ENCODE assay signal across 1 cellular context in the genomic region with DNA sequence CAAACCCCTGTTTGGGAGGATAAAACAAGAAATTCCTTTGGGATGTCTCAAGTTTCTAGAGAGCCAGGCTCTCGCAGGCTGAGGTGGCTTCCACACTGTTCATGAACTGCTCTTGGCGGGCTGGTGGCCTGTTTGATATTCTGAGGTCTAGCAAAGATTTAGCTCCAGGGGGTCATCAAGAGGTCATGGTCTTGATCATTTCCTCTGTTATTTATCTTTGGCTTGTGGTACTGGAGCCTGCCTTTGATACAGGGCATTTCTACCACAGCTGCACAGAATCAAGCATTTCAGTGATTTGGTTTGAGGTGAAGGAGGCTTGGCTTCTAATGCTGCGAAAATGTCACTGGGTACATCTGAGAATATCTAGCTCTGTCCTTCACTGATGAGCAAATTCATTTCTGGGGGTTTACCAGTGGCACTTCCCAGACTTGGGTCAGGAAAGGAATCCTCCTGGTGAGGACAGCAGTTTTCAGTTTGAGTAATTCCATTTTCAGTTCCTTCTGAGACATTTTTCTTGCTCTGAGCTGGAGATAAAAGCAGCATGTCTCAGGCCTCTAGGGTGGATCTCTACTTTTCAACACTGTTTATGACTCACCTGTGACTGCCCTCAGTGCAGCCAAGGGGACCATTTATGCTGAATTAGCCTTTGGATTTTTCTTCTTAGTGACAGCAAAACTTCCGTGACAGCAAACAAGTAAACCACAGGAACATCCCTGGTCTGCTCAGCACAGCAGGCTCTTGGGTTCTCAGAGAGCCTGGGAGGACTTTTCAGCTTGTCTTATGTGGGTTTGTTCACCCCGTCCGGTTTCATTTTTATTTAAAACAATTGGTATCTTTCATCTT.
A peak's percentile ranks its signal among the peaks of the same experiment; 100 is the strongest.
TF ChIP-seq lines count a peak whose summit lies in the region.

No MANE protein-coding gene starts in this region.

TF ChIP-seq in GM12878, 131 proteins besides CTCF, POLR2A, EP300 and RAD21 (continued from another document and continues in another):
- TF ChIP-seq, protein P1, sequence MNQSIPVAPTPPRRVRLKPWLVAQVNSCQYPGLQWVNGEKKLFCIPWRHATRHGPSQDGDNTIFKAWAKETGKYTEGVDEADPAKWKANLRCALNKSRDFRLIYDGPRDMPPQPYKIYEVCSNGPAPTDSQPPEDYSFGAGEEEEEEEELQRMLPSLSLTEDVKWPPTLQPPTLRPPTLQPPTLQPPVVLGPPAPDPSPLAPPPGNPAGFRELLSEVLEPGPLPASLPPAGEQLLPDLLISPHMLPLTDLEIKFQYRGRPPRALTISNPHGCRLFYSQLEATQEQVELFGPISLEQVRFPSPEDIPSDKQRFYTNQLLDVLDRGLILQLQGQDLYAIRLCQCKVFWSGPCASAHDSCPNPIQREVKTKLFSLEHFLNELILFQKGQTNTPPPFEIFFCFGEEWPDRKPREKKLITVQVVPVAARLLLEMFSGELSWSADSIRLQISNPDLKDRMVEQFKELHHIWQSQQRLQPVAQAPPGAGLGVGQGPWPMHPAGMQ (IDR thresholded peaks at IDR 0.05; ENCODE audit: borderline replicate concordance): no peak
- TF ChIP-seq, protein P2, sequence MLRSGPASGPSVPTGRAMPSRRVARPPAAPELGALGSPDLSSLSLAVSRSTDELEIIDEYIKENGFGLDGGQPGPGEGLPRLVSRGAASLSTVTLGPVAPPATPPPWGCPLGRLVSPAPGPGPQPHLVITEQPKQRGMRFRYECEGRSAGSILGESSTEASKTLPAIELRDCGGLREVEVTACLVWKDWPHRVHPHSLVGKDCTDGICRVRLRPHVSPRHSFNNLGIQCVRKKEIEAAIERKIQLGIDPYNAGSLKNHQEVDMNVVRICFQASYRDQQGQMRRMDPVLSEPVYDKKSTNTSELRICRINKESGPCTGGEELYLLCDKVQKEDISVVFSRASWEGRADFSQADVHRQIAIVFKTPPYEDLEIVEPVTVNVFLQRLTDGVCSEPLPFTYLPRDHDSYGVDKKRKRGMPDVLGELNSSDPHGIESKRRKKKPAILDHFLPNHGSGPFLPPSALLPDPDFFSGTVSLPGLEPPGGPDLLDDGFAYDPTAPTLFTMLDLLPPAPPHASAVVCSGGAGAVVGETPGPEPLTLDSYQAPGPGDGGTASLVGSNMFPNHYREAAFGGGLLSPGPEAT (IDR thresholded peaks at IDR 0.05; ENCODE audit: low read depth): peak; percentile 97
- no peak for TF ChIP-seq SMAD1 (IDR thresholded peaks at IDR 0.05; ENCODE audit: low read depth, partially characterized antibody)
- TF ChIP-seq, protein P3, sequence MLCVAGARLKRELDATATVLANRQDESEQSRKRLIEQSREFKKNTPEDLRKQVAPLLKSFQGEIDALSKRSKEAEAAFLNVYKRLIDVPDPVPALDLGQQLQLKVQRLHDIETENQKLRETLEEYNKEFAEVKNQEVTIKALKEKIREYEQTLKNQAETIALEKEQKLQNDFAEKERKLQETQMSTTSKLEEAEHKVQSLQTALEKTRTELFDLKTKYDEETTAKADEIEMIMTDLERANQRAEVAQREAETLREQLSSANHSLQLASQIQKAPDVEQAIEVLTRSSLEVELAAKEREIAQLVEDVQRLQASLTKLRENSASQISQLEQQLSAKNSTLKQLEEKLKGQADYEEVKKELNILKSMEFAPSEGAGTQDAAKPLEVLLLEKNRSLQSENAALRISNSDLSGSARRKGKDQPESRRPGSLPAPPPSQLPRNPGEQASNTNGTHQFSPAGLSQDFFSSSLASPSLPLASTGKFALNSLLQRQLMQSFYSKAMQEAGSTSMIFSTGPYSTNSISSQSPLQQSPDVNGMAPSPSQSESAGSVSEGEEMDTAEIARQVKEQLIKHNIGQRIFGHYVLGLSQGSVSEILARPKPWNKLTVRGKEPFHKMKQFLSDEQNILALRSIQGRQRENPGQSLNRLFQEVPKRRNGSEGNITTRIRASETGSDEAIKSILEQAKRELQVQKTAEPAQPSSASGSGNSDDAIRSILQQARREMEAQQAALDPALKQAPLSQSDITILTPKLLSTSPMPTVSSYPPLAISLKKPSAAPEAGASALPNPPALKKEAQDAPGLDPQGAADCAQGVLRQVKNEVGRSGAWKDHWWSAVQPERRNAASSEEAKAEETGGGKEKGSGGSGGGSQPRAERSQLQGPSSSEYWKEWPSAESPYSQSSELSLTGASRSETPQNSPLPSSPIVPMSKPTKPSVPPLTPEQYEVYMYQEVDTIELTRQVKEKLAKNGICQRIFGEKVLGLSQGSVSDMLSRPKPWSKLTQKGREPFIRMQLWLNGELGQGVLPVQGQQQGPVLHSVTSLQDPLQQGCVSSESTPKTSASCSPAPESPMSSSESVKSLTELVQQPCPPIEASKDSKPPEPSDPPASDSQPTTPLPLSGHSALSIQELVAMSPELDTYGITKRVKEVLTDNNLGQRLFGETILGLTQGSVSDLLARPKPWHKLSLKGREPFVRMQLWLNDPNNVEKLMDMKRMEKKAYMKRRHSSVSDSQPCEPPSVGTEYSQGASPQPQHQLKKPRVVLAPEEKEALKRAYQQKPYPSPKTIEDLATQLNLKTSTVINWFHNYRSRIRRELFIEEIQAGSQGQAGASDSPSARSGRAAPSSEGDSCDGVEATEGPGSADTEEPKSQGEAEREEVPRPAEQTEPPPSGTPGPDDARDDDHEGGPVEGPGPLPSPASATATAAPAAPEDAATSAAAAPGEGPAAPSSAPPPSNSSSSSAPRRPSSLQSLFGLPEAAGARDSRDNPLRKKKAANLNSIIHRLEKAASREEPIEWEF (IDR thresholded peaks at IDR 0.05; ENCODE audit: insufficient replicate concordance, low read depth, low read length): no peak
- TF ChIP-seq, protein P4, sequence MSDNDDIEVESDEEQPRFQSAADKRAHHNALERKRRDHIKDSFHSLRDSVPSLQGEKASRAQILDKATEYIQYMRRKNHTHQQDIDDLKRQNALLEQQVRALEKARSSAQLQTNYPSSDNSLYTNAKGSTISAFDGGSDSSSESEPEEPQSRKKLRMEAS (IDR thresholded peaks at IDR 0.05; ENCODE audit: low read depth, low read length): no peak
- peak; percentile 93 for TF ChIP-seq RUNX3 (IDR thresholded peaks at IDR 0.05; ENCODE audit: low read length)
- TF ChIP-seq, protein P5, sequence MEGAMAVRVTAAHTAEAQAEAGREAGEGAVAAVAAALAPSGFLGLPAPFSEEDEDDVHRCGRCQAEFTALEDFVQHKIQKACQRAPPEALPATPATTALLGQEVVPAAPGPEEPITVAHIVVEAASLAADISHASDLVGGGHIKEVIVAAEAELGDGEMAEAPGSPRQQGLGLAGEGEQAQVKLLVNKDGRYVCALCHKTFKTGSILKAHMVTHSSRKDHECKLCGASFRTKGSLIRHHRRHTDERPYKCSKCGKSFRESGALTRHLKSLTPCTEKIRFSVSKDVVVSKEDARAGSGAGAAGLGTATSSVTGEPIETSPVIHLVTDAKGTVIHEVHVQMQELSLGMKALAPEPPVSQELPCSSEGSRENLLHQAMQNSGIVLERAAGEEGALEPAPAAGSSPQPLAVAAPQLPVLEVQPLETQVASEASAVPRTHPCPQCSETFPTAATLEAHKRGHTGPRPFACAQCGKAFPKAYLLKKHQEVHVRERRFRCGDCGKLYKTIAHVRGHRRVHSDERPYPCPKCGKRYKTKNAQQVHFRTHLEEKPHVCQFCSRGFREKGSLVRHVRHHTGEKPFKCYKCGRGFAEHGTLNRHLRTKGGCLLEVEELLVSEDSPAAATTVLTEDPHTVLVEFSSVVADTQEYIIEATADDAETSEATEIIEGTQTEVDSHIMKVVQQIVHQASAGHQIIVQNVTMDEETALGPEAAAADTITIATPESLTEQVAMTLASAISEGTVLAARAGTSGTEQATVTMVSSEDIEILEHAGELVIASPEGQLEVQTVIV (IDR thresholded peaks at IDR 0.05; ENCODE audit: borderline replicate concordance, partially characterized antibody): no peak
- peak; percentile 52 to 72 for TF ChIP-seq BHLHE40 (IDR thresholded peaks at IDR 0.05; ENCODE audit: borderline replicate concordance in 1 of 2, low read depth in 2 of 2, low read length in 1 of 2)
- TF ChIP-seq, protein P6, sequence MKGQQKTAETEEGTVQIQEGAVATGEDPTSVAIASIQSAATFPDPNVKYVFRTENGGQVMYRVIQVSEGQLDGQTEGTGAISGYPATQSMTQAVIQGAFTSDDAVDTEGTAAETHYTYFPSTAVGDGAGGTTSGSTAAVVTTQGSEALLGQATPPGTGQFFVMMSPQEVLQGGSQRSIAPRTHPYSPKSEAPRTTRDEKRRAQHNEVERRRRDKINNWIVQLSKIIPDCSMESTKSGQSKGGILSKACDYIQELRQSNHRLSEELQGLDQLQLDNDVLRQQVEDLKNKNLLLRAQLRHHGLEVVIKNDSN (IDR thresholded peaks at IDR 0.05; ENCODE audit: borderline replicate concordance, extremely low read length, insufficient read depth, low read depth, low read length): no peak
- peak; percentile 90 for TF ChIP-seq MXI1 (IDR thresholded peaks at IDR 0.05; ENCODE audit: low read depth, low read length)
- peak; percentile 100 for TF ChIP-seq IKZF1 (conservative IDR thresholded peaks at IDR 0.05)
- TF ChIP-seq NR2C2 (IDR thresholded peaks at IDR 0.05; ENCODE audit: borderline replicate concordance, control insufficient read depth, insufficient read length, low read depth): no peak
- TF ChIP-seq STAT1 (conservative IDR thresholded peaks at IDR 0.05): no peak
- no peak for TF ChIP-seq NFYA (IDR thresholded peaks at IDR 0.05; ENCODE audit: borderline replicate concordance, low read depth, low read length)
- peak; percentile 70 for TF ChIP-seq SP1 (IDR thresholded peaks at IDR 0.05; ENCODE audit: low read depth, low read length)
- TF ChIP-seq GABPA (IDR thresholded peaks at IDR 0.05; ENCODE audit: low read depth): peak; percentile 78
- peak; percentile 75 for TF ChIP-seq MEF2A (IDR thresholded peaks at IDR 0.05; ENCODE audit: insufficient read depth, low read depth, low read length)
- peak; percentile 100 for TF ChIP-seq JUNB (IDR thresholded peaks at IDR 0.05)
- TF ChIP-seq ZSCAN29 (IDR thresholded peaks at IDR 0.05): 0 out of 2 replicates have a peak, but pooled peaks have one; percentile 30
- TF ChIP-seq YBX1 (IDR thresholded peaks at IDR 0.05): no peak
- peak in 1 of 2 experiments; percentile 100; a peak in 2 of 4 replicates for TF ChIP-seq CEBPB (IDR thresholded peaks at IDR 0.05; ENCODE audit: borderline replicate concordance in 1 of 2, low read depth in 2 of 2, low read length in 2 of 2)
- peak; percentile 100 for TF ChIP-seq MTA3 (IDR thresholded peaks at IDR 0.05; ENCODE audit: borderline replicate concordance, low read length)
- TF ChIP-seq SUZ12 (IDR thresholded peaks at IDR 0.05; ENCODE audit: unreplicated experiment): no peak
- TF ChIP-seq, protein P7, sequence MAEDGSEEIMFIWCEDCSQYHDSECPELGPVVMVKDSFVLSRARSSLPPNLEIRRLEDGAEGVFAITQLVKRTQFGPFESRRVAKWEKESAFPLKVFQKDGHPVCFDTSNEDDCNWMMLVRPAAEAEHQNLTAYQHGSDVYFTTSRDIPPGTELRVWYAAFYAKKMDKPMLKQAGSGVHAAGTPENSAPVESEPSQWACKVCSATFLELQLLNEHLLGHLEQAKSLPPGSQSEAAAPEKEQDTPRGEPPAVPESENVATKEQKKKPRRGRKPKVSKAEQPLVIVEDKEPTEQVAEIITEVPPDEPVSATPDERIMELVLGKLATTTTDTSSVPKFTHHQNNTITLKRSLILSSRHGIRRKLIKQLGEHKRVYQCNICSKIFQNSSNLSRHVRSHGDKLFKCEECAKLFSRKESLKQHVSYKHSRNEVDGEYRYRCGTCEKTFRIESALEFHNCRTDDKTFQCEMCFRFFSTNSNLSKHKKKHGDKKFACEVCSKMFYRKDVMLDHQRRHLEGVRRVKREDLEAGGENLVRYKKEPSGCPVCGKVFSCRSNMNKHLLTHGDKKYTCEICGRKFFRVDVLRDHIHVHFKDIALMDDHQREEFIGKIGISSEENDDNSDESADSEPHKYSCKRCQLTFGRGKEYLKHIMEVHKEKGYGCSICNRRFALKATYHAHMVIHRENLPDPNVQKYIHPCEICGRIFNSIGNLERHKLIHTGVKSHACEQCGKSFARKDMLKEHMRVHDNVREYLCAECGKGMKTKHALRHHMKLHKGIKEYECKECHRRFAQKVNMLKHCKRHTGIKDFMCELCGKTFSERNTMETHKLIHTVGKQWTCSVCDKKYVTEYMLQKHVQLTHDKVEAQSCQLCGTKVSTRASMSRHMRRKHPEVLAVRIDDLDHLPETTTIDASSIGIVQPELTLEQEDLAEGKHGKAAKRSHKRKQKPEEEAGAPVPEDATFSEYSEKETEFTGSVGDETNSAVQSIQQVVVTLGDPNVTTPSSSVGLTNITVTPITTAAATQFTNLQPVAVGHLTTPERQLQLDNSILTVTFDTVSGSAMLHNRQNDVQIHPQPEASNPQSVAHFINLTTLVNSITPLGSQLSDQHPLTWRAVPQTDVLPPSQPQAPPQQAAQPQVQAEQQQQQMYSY (CRISPR knock-in tag; IDR thresholded peaks at IDR 0.05): no peak
- peak; percentile 79 for TF ChIP-seq TCF7 (IDR thresholded peaks at IDR 0.05; ENCODE audit: borderline replicate concordance)
- TF ChIP-seq NFIC (IDR thresholded peaks at IDR 0.05; ENCODE audit: low read depth, low read length): peak; percentile 100
- TF ChIP-seq BACH1 (IDR thresholded peaks at IDR 0.05; ENCODE audit: borderline replicate concordance): peak; percentile 85; the same call in 1 of the 2 replicates
- TF ChIP-seq ZBED1 (IDR thresholded peaks at IDR 0.05; ENCODE audit: borderline replicate concordance): peak; percentile 97
- peak; percentile 96 for TF ChIP-seq ZNF217 (IDR thresholded peaks at IDR 0.05)
- TF ChIP-seq ETV6 (conservative IDR thresholded peaks at IDR 0.05 in 1 of 2, IDR thresholded peaks at IDR 0.05 in 1 of 2; ENCODE audit: borderline replicate concordance in 1 of 2, low read depth in 1 of 2): peak in 1 of 2 experiments; percentile 99; a peak in 2 of 4 replicates
- TF ChIP-seq STAT3 (IDR thresholded peaks at IDR 0.05; ENCODE audit: low read depth, low read length): peak; percentile 97
- TF ChIP-seq, protein P8, sequence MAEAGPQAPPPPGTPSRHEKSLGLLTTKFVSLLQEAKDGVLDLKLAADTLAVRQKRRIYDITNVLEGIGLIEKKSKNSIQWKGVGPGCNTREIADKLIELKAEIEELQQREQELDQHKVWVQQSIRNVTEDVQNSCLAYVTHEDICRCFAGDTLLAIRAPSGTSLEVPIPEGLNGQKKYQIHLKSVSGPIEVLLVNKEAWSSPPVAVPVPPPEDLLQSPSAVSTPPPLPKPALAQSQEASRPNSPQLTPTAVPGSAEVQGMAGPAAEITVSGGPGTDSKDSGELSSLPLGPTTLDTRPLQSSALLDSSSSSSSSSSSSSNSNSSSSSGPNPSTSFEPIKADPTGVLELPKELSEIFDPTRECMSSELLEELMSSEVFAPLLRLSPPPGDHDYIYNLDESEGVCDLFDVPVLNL (IDR thresholded peaks at IDR 0.05; ENCODE audit: low read depth, low read length): no peak
- no peak for TF ChIP-seq WRNIP1 (IDR thresholded peaks at IDR 0.05; ENCODE audit: borderline replicate concordance, low read depth, low read length)
- no peak for TF ChIP-seq RB1 (IDR thresholded peaks at IDR 0.05; ENCODE audit: borderline replicate concordance)
- peak; percentile 77; the same call in 1 of the 2 replicates for TF ChIP-seq BMI1 (IDR thresholded peaks at IDR 0.05; ENCODE audit: borderline replicate concordance)
- TF ChIP-seq, protein P9, sequence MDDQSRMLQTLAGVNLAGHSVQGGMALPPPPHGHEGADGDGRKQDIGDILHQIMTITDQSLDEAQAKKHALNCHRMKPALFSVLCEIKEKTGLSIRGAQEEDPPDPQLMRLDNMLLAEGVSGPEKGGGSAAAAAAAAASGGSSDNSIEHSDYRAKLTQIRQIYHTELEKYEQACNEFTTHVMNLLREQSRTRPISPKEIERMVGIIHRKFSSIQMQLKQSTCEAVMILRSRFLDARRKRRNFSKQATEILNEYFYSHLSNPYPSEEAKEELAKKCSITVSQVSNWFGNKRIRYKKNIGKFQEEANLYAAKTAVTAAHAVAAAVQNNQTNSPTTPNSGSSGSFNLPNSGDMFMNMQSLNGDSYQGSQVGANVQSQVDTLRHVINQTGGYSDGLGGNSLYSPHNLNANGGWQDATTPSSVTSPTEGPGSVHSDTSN (IDR thresholded peaks at IDR 0.05; ENCODE audit: insufficient replicate concordance, low read depth, low read length): no peak
- TF ChIP-seq MYC (IDR thresholded peaks at IDR 0.05; ENCODE audit: insufficient read depth, insufficient read length, insufficient replicate concordance, low read length, severe bottlenecking): no peak
